In the genomic region with DNA sequence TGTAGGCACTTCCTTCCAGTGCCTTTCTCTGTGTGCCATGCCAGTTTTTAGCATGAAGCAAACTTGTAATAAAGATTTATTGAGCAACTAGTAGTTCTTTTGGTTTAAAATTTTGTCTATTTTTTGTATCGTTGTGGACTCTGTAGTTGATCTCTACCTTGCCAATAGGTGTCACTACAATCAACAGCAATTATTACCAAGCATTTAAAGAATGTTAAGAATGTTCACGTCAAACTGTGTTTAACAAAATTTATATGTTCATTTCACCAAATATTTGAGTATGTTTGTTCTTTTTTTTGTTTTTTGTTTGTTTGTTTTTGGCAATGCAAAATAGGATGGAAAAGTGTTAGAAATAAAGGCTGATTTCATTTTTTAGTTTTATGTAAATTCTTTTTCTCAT, we compare ENCODE assay signal across 1 cellular context.
TF ChIP-seq lines count a peak whose summit lies in the region.

No MANE protein-coding gene starts in this region.

TF ChIP-seq in H1, 55 proteins besides CTCF, POLR2A, EP300 and RAD21 (continued from another document):
- TF ChIP-seq, protein P1, sequence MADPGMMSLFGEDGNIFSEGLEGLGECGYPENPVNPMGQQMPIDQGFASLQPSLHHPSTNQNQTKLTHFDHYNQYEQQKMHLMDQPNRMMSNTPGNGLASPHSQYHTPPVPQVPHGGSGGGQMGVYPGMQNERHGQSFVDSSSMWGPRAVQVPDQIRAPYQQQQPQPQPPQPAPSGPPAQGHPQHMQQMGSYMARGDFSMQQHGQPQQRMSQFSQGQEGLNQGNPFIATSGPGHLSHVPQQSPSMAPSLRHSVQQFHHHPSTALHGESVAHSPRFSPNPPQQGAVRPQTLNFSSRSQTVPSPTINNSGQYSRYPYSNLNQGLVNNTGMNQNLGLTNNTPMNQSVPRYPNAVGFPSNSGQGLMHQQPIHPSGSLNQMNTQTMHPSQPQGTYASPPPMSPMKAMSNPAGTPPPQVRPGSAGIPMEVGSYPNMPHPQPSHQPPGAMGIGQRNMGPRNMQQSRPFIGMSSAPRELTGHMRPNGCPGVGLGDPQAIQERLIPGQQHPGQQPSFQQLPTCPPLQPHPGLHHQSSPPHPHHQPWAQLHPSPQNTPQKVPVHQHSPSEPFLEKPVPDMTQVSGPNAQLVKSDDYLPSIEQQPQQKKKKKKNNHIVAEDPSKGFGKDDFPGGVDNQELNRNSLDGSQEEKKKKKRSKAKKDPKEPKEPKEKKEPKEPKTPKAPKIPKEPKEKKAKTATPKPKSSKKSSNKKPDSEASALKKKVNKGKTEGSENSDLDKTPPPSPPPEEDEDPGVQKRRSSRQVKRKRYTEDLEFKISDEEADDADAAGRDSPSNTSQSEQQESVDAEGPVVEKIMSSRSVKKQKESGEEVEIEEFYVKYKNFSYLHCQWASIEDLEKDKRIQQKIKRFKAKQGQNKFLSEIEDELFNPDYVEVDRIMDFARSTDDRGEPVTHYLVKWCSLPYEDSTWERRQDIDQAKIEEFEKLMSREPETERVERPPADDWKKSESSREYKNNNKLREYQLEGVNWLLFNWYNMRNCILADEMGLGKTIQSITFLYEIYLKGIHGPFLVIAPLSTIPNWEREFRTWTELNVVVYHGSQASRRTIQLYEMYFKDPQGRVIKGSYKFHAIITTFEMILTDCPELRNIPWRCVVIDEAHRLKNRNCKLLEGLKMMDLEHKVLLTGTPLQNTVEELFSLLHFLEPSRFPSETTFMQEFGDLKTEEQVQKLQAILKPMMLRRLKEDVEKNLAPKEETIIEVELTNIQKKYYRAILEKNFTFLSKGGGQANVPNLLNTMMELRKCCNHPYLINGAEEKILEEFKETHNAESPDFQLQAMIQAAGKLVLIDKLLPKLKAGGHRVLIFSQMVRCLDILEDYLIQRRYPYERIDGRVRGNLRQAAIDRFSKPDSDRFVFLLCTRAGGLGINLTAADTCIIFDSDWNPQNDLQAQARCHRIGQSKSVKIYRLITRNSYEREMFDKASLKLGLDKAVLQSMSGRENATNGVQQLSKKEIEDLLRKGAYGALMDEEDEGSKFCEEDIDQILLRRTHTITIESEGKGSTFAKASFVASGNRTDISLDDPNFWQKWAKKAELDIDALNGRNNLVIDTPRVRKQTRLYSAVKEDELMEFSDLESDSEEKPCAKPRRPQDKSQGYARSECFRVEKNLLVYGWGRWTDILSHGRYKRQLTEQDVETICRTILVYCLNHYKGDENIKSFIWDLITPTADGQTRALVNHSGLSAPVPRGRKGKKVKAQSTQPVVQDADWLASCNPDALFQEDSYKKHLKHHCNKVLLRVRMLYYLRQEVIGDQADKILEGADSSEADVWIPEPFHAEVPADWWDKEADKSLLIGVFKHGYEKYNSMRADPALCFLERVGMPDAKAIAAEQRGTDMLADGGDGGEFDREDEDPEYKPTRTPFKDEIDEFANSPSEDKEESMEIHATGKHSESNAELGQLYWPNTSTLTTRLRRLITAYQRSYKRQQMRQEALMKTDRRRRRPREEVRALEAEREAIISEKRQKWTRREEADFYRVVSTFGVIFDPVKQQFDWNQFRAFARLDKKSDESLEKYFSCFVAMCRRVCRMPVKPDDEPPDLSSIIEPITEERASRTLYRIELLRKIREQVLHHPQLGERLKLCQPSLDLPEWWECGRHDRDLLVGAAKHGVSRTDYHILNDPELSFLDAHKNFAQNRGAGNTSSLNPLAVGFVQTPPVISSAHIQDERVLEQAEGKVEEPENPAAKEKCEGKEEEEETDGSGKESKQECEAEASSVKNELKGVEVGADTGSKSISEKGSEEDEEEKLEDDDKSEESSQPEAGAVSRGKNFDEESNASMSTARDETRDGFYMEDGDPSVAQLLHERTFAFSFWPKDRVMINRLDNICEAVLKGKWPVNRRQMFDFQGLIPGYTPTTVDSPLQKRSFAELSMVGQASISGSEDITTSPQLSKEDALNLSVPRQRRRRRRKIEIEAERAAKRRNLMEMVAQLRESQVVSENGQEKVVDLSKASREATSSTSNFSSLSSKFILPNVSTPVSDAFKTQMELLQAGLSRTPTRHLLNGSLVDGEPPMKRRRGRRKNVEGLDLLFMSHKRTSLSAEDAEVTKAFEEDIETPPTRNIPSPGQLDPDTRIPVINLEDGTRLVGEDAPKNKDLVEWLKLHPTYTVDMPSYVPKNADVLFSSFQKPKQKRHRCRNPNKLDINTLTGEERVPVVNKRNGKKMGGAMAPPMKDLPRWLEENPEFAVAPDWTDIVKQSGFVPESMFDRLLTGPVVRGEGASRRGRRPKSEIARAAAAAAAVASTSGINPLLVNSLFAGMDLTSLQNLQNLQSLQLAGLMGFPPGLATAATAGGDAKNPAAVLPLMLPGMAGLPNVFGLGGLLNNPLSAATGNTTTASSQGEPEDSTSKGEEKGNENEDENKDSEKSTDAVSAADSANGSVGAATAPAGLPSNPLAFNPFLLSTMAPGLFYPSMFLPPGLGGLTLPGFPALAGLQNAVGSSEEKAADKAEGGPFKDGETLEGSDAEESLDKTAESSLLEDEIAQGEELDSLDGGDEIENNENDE (IDR thresholded peaks at IDR 0.05; ENCODE audit: insufficient replicate concordance, low read length), result peak; percentile 96
- TF ChIP-seq EGR1 (IDR thresholded peaks at IDR 0.05; ENCODE audit: borderline replicate concordance, low read depth, low read length) (no peak), TEAD4 (IDR thresholded peaks at IDR 0.05; ENCODE audit: low read depth, low read length) (peak; percentile 99), SP1 (IDR thresholded peaks at IDR 0.05; ENCODE audit: low read depth, low read length) (no peak), SP2 (IDR thresholded peaks at IDR 0.05; ENCODE audit: low read length) (no peak), CREB1 (IDR thresholded peaks at IDR 0.05) (no peak), SUZ12 (IDR thresholded peaks at IDR 0.05; ENCODE audit: low read length) (no peak), MAFK (IDR thresholded peaks at IDR 0.05; ENCODE audit: low read depth, low read length) (no peak), CBX5 (IDR thresholded peaks at IDR 0.05; ENCODE audit: low read depth, low read length) (no peak), SAP30 (IDR thresholded peaks at IDR 0.05; ENCODE audit: insufficient read depth, insufficient replicate concordance, low read length) (no peak), POLR2AphosphoS5 (IDR thresholded peaks at IDR 0.05; ENCODE audit: low read depth, low read length) (no peak), SIN3A (conservative IDR thresholded peaks at IDR 0.05 in 1 of 2, IDR thresholded peaks at IDR 0.05 in 1 of 2; ENCODE audit: low read depth in 1 of 2, low read length in 2 of 2) (no peak), CEBPB (IDR thresholded peaks at IDR 0.05; ENCODE audit: low read depth, low read length) (no peak), BACH1 (IDR thresholded peaks at IDR 0.05; ENCODE audit: low read length) (no peak), CBX8 (IDR thresholded peaks at IDR 0.05; ENCODE audit: borderline replicate concordance, low read depth, low read length) (no peak)
